In the genomic region with DNA sequence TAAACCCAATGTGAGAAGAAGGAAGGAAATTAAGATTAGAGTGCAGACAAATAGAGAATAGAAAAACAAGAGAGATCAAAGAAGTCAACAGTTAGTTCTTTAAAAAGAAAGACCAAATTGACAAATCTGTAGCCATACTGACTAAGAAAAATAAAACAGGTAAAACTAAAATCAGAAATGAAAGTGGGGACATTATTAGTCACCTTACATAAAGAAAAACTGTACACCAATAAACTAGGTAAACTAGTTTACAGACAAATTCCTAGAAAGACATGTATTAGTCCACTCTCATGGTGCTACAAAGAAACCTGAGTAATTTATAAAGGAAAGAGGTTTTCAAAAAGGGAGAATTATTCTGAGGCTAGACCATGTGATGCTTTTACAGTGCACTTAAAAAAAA, we compare ENCODE assay signal across 14 cellular contexts. TPM values are rescaled to one million over a fixed set of nuclear protein-coding genes. Genes with fewer than 3 reads are reported as not detected.
DNase-seq lines count a peak whose midpoint lies in the region; ATAC-seq and TF ChIP-seq lines count a peak whose summit lies in the region.
"Had no signal": no experiment of that assay in that cellular context is flagged by ENCODE, and none has a peak within 500 bp of the region (broad histone marks: within the 10 kb centered on the region; RNA-seq: fewer than 3 reads in every experiment).

No MANE protein-coding gene starts in this region.

- H3K9me3 ChIP-seq in lower lobe of right lung = no peaks in the 10 kb centered on the region
- H3K9me3 ChIP-seq: transverse colon had no signal

- no peaks in the 10 kb centered on the region for H3K9me2 ChIP-seq in GM23338 (ENCODE audit: insufficient read depth)

- H3F3A ChIP-seq in GM23338 (replicated peaks; ENCODE audit: low read depth) = no peaks in the 10 kb centered on the region

- H3K4me1 ChIP-seq in lower lobe of right lung (no peaks in the 10 kb centered on the region), GM23338 (ENCODE audit: insufficient read depth) (no peaks in the 10 kb centered on the region)

- no peak overlapping the region for H3K4me3 ChIP-seq in lower lobe of right lung
- H3K4me3 ChIP-seq in GM23338 = no peak overlapping the region
- H3K4me3 ChIP-seq: transverse colon had no signal

- H3K4me3 Mint-ChIP-seq in stimulated activated naive CD8-positive, alpha-beta T cell treated with anti-CD3 and anti-CD28 coated beads, Interleukin-15, amount 100 ng/mL, for 72 hours = no peak overlapping the region
- H3K4me3 Mint-ChIP-seq in GM23338 = no peak overlapping the region
- H3K4me3 Mint-ChIP-seq in stimulated activated memory B cell treated with anti-CD40 and anti-IgM and Interleukin-4, amounts not matched to agents 10 μg/mL and 1 μg/mL and 100 μg/mL, for 72 hours = no peak overlapping the region
- H3K4me3 Mint-ChIP-seq: dendritic cell treated with granulocyte-macrophage colony-stimulating factor and Interleukin-4, amounts not matched to agents 40 ng/mL and 50 ng/mL, for 4 days; naive B cell had no signal

- 0 out of 2 replicates have a peak, but pooled peaks cover 3% of the 10 kb centered on the region for H4K20me1 ChIP-seq in GM23338 (replicated peaks; ENCODE audit: insufficient read depth)

- no peak overlapping the region for H3K4me2 ChIP-seq in GM23338

- peak; percentile 58 to 97 for ATAC-seq in activated naive CD4-positive, alpha-beta T cell treated with anti-CD3 and anti-CD28 coated beads, Interleukin-2, amount 50 U/mL, for 72 hours
- peak; percentile 70 for ATAC-seq in GM21825 (IDR thresholded peaks at IDR 0.05; ENCODE audit: unreplicated experiment)
- ATAC-seq in HG03354 (IDR thresholded peaks at IDR 0.05; ENCODE audit: poor library complexity, severe bottlenecking, unreplicated experiment) = peak; percentile 68
- peak; percentile 97 for ATAC-seq in stimulated activated naive CD8-positive, alpha-beta T cell treated with anti-CD3 and anti-CD28 coated beads, Interleukin-15, amount 100 ng/mL, for 72 hours
- ATAC-seq in lower lobe of right lung = no peak
- ATAC-seq in GM23338 = no peak
- ATAC-seq in stimulated activated memory B cell treated with anti-CD40 and anti-IgM and Interleukin-4, amounts not matched to agents 10 μg/mL and 1 μg/mL and 100 μg/mL, for 72 hours = no peak

- H3K36me3 ChIP-seq in lower lobe of right lung (peaks cover 88% of the 10 kb centered on the region), GM23338 (ENCODE audit: insufficient read depth) (peaks cover 9% of the 10 kb centered on the region; the same call in 1 of the 2 replicates)
- H3K36me3 ChIP-seq: WERI-Rb-1 had no signal

- H3K36me3 Mint-ChIP-seq in activated naive CD4-positive, alpha-beta T cell treated with anti-CD3 and anti-CD28 coated beads, Interleukin-2, amount 50 U/mL, for 72 hours = peaks cover 6 to 25% of the 10 kb centered on the region in 2 donors
- peaks cover 17% of the 10 kb centered on the region; the same call in 2 of the 3 replicates for H3K36me3 Mint-ChIP-seq in GM23338 (ENCODE audit: low read depth)
- H3K36me3 Mint-ChIP-seq in stimulated activated memory B cell treated with anti-CD40 and anti-IgM and Interleukin-4, amounts not matched to agents 10 μg/mL and 1 μg/mL and 100 μg/mL, for 72 hours = peaks cover 58% of the 10 kb centered on the region

- no peak for TF ChIP-seq CTCF in lower lobe of right lung (IDR thresholded peaks at IDR 0.05)
- TF ChIP-seq CTCF in GM23338 (conservative IDR thresholded peaks at IDR 0.05; ENCODE audit: low read depth in 2 of 2) = no peak

- H3K4me1 Mint-ChIP-seq in stimulated activated naive CD8-positive, alpha-beta T cell treated with anti-CD3 and anti-CD28 coated beads, Interleukin-15, amount 100 ng/mL, for 72 hours = peaks cover 20% of the 10 kb centered on the region
- H3K4me1 Mint-ChIP-seq in GM23338 = no peaks in the 10 kb centered on the region
- H3K4me1 Mint-ChIP-seq in stimulated activated memory B cell treated with anti-CD40 and anti-IgM and Interleukin-4, amounts not matched to agents 10 μg/mL and 1 μg/mL and 100 μg/mL, for 72 hours = no peaks in the 10 kb centered on the region
- H3K4me1 Mint-ChIP-seq: naive B cell had no signal

- peak overlapping the region in 1 of 2 donors; percentile 3 for H3K27ac Mint-ChIP-seq in activated naive CD4-positive, alpha-beta T cell treated with anti-CD3 and anti-CD28 coated beads, Interleukin-2, amount 50 U/mL, for 72 hours
- no peak overlapping the region for H3K27ac Mint-ChIP-seq in stimulated activated naive CD8-positive, alpha-beta T cell treated with anti-CD3 and anti-CD28 coated beads, Interleukin-15, amount 100 ng/mL, for 72 hours
- no peak overlapping the region for H3K27ac Mint-ChIP-seq in GM23338
- no peak overlapping the region for H3K27ac Mint-ChIP-seq in stimulated activated memory B cell treated with anti-CD40 and anti-IgM and Interleukin-4, amounts not matched to agents 10 μg/mL and 1 μg/mL and 100 μg/mL, for 72 hours
- H3K27ac Mint-ChIP-seq: dendritic cell treated with granulocyte-macrophage colony-stimulating factor and Interleukin-4, amounts not matched to agents 40 ng/mL and 50 ng/mL, for 4 days had no signal

- H3K79me2 ChIP-seq in GM23338 (replicated peaks; ENCODE audit: insufficient read depth) = no peaks in the 10 kb centered on the region

- no peaks in the 10 kb centered on the region for H3K27me3 Mint-ChIP-seq in stimulated activated naive CD8-positive, alpha-beta T cell treated with anti-CD3 and anti-CD28 coated beads, Interleukin-15, amount 100 ng/mL, for 72 hours
- H3K27me3 Mint-ChIP-seq in GM23338 (ENCODE audit: insufficient read depth, low read depth, poor library complexity) = no peaks in the 10 kb centered on the region
- H3K27me3 Mint-ChIP-seq in stimulated activated memory B cell treated with anti-CD40 and anti-IgM and Interleukin-4, amounts not matched to agents 10 μg/mL and 1 μg/mL and 100 μg/mL, for 72 hours = no peaks in the 10 kb centered on the region
- H3K27me3 Mint-ChIP-seq: dendritic cell treated with granulocyte-macrophage colony-stimulating factor and Interleukin-4, amounts not matched to agents 40 ng/mL and 50 ng/mL, for 4 days; naive B cell had no signal

- no peak for DNase-seq in activated naive CD4-positive, alpha-beta T cell treated with anti-CD3 and anti-CD28 coated beads, Interleukin-2, amount 50 U/mL, for 72 hours (ENCODE audit: low spot score in 2 of 2)
- no peak for DNase-seq in activated naive CD4-positive, alpha-beta T cell treated with anti-CD3 and anti-CD28 coated beads, Interleukin-2, amount 50 U/mL, for 16 hours
- no peak for DNase-seq in stimulated activated naive CD8-positive, alpha-beta T cell treated with anti-CD3 and anti-CD28 coated beads, Interleukin-15, amount 100 ng/mL, for 72 hours
- DNase-seq in lower lobe of right lung = no peak
- DNase-seq in GM23338 (ENCODE audit: low spot score) = no peak
- DNase-seq: DMS79, naive B cell, NCI-H510A, transverse colon, WERI-Rb-1 had no signal

- intact Hi-C loops in lower lobe of right lung (cut with DNase I) = no loop called here

- H2AFZ ChIP-seq in GM23338 = no peak overlapping the region

- H3K9me3 Mint-ChIP-seq in activated naive CD4-positive, alpha-beta T cell treated with anti-CD3 and anti-CD28 coated beads, Interleukin-2, amount 50 U/mL, for 72 hours = no peaks in the 10 kb centered on the region
- H3K9me3 Mint-ChIP-seq in stimulated activated naive CD8-positive, alpha-beta T cell treated with anti-CD3 and anti-CD28 coated beads, Interleukin-15, amount 100 ng/mL, for 72 hours = no peaks in the 10 kb centered on the region
- H3K9me3 Mint-ChIP-seq in GM23338 = no peaks in the 10 kb centered on the region; the same call in 2 of the 3 replicates
- H3K9me3 Mint-ChIP-seq in stimulated activated memory B cell treated with anti-CD40 and anti-IgM and Interleukin-4, amounts not matched to agents 10 μg/mL and 1 μg/mL and 100 μg/mL, for 72 hours = no peaks in the 10 kb centered on the region
- H3K9me3 Mint-ChIP-seq: dendritic cell treated with granulocyte-macrophage colony-stimulating factor and Interleukin-4, amounts not matched to agents 40 ng/mL and 50 ng/mL, for 4 days; naive B cell had no signal

- no peaks in the 10 kb centered on the region for H3K27me3 ChIP-seq in lower lobe of right lung (ENCODE audit: low read depth)
- H3K27me3 ChIP-seq in GM23338 (ENCODE audit: insufficient read depth) = no peaks in the 10 kb centered on the region
- H3K27me3 ChIP-seq: transverse colon had no signal

- H3K27ac ChIP-seq in lower lobe of right lung = no peak overlapping the region
- H3K27ac ChIP-seq in GM23338 (ENCODE audit: low read depth) = no peak overlapping the region
- H3K27ac ChIP-seq: transverse colon, WERI-Rb-1 had no signal

TF ChIP-seq in GM23338, 12 proteins besides CTCF, POLR2A, EP300 and RAD21 (continues in another document):
- TF ChIP-seq POLR2AphosphoS5 (IDR thresholded peaks at IDR 0.05; ENCODE audit: low read depth) (no peak), CREB1 (CRISPR knock-in tag; IDR thresholded peaks at IDR 0.05; ENCODE audit: low read depth) (no peak), NANOG (IDR thresholded peaks at IDR 0.05; ENCODE audit: borderline replicate concordance) (no peak), STAT1 (IDR thresholded peaks at IDR 0.05; ENCODE audit: unreplicated experiment) (no peak), EZH2 (IDR thresholded peaks at IDR 0.05; ENCODE audit: low read depth, unreplicated experiment) (no peak), ZNF331 (CRISPR knock-in tag; IDR thresholded peaks at IDR 0.05; ENCODE audit: low read depth) (no peak)

RNA-seq across cellular contexts. Expression of gene BLZF1, which starts 22.3 kb away (rescaled TPM):
- 1 to 10 TPM; 6.1 to 9.8 TPM for total RNA-seq in activated naive CD4-positive, alpha-beta T cell treated with anti-CD3 and anti-CD28 coated beads, Interleukin-2, amount 50 U/mL, for 72 hours
- 27.2 TPM for total RNA-seq in lower lobe of right lung
- 12.4 and 14.5 TPM in 2 replicates for total RNA-seq in GM23338 (2014; rRNA removed; shearing (Covaris generic))
- polyA plus RNA-seq in GM23338 (2016; fragmentation: Nextera tagmentation; extraction: Ambion mirVana) = 6.3 and 9.5 TPM in 2 replicates

RNA-seq across cellular contexts. Expression of gene NME7, which starts 22.7 kb away (rescaled TPM):
- total RNA-seq in activated naive CD4-positive, alpha-beta T cell treated with anti-CD3 and anti-CD28 coated beads, Interleukin-2, amount 50 U/mL, for 72 hours = 10 to 100 TPM; 13.0 TPM
- 17.3 TPM for total RNA-seq in lower lobe of right lung
- 12.9 and 39.1 TPM in 2 replicates for total RNA-seq in GM23338 (2014; rRNA removed; shearing (Covaris generic))
- polyA plus RNA-seq in GM23338 (2016; fragmentation: Nextera tagmentation; extraction: Ambion mirVana) = 48.5 and 65.2 TPM in 2 replicates

RNA-seq across cellular contexts. Expression of gene CCDC181, which starts 37.0 kb away (rescaled TPM):
- total RNA-seq in activated naive CD4-positive, alpha-beta T cell treated with anti-CD3 and anti-CD28 coated beads, Interleukin-2, amount 50 U/mL, for 72 hours = under 1 TPM in 1 of 2 donors, not detected in 1; 0.30 TPM
- total RNA-seq in lower lobe of right lung = 1.4 TPM
- 3.1 and 3.4 TPM in 2 replicates for total RNA-seq in GM23338 (2014; rRNA removed; shearing (Covaris generic))
- 6.0 and 9.0 TPM in 2 replicates for polyA plus RNA-seq in GM23338 (2016; fragmentation: Nextera tagmentation; extraction: Ambion mirVana)

Comparison
In these comparisons a context has a peak if more than half of its experiments do, and no peak if none do; other contexts are left out.
1. ATAC-seq: peak in activated naive CD4-positive, alpha-beta T cell treated with anti-CD3 and anti-CD28 coated beads, Interleukin-2, amount 50 U/mL, for 72 hours (2 of 2), GM21825 (single experiment), HG03354 (single experiment) and stimulated activated naive CD8-positive, alpha-beta T cell treated with anti-CD3 and anti-CD28 coated beads, Interleukin-15, amount 100 ng/mL, for 72 hours (single experiment); none in lower lobe of right lung (0 of 2), GM23338 (single experiment) and stimulated activated memory B cell treated with anti-CD40 and anti-IgM and Interleukin-4, amounts not matched to agents 10 μg/mL and 1 μg/mL and 100 μg/mL, for 72 hours (single experiment).